ENCODE assay signal across 1 cellular context in the genomic region with DNA sequence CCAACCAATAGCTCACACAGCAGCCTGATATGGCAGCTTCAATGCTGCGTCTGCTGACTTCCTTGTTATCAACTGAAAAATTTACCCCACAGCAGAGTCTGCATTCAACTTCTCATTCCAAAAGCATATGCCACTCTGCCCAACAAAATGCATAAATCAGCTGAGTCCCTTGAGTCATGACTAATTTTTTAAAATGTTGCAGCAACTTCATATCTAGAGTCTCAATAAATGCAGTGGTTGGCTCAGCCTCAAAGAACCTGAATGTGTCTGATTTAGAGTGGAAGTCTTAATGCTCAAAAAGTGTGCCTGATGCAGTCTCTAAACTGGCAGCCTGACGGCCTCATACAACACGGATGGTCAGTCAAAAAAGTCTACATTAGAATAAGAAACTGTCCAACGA.
TF ChIP-seq lines count a peak whose summit lies in the region.

No MANE protein-coding gene starts in this region.

TF ChIP-seq in SK-N-SH, 30 proteins besides CTCF, POLR2A, EP300 and RAD21:
- 0 out of 2 replicates have a peak, but pooled peaks have one; percentile 4 for TF ChIP-seq TCF12 (IDR thresholded peaks at IDR 0.05)
- TF ChIP-seq, protein P1, sequence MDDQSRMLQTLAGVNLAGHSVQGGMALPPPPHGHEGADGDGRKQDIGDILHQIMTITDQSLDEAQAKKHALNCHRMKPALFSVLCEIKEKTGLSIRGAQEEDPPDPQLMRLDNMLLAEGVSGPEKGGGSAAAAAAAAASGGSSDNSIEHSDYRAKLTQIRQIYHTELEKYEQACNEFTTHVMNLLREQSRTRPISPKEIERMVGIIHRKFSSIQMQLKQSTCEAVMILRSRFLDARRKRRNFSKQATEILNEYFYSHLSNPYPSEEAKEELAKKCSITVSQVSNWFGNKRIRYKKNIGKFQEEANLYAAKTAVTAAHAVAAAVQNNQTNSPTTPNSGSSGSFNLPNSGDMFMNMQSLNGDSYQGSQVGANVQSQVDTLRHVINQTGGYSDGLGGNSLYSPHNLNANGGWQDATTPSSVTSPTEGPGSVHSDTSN (IDR thresholded peaks at IDR 0.05), result peak; percentile 75
- TF ChIP-seq GATA2 (CRISPR knock-in tag; IDR thresholded peaks at IDR 0.05), result no peak
- TF ChIP-seq RCOR1 (IDR thresholded peaks at IDR 0.05; ENCODE audit: low read length), result no peak
- TF ChIP-seq MEF2A (IDR thresholded peaks at IDR 0.05; ENCODE audit: borderline replicate concordance, low read depth), result no peak
- peak; percentile 29; the same call in 1 of the 2 replicates for TF ChIP-seq FOSL2 (IDR thresholded peaks at IDR 0.05; ENCODE audit: borderline replicate concordance, low read depth)
- no peak for TF ChIP-seq GABPA (IDR thresholded peaks at IDR 0.05; ENCODE audit: low read depth)
